Comparison of ENCODE assay signal across 1 cellular context in the genomic region with DNA sequence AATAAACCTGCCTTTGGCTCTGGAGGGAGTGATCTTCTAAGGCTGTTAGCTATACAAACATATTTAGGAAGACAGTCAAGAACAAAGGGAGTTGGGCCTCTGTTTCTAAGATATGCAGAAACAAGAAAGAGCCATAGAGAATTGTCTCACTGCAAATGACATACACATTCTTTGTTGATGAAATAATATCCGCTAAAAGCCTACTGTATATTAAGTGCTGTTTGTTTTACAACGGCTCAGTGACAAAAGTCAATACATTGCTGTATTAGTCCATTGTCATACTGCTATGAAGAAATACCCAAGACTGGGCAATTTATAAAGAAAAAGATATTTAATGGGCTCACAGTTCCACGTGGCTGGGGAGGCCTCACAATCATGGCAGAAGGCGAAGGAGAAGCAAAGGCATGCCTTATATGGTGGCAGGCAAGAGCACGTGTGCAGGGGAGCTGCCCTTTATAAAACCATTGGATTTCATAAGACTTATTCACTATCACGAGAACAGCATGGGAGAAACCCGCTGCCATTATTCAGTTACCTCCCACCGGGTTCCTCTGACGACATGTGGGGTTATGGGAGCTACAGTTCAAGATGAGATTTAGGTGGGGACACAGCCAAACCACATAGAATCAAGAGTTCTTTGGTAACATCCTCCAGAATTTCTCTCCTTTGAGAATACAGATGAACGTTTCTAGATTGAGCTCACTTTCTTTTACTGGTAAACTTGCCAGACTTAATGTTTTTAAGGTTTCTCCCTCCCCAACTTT.
A peak's percentile ranks its signal among the peaks of the same experiment; 100 is the strongest.
TF ChIP-seq lines count a peak whose summit lies in the region.

No MANE protein-coding gene starts in this region.

TF ChIP-seq in K562, 482 proteins besides CTCF, POLR2A, EP300 and RAD21:
- TF ChIP-seq, protein P1, sequence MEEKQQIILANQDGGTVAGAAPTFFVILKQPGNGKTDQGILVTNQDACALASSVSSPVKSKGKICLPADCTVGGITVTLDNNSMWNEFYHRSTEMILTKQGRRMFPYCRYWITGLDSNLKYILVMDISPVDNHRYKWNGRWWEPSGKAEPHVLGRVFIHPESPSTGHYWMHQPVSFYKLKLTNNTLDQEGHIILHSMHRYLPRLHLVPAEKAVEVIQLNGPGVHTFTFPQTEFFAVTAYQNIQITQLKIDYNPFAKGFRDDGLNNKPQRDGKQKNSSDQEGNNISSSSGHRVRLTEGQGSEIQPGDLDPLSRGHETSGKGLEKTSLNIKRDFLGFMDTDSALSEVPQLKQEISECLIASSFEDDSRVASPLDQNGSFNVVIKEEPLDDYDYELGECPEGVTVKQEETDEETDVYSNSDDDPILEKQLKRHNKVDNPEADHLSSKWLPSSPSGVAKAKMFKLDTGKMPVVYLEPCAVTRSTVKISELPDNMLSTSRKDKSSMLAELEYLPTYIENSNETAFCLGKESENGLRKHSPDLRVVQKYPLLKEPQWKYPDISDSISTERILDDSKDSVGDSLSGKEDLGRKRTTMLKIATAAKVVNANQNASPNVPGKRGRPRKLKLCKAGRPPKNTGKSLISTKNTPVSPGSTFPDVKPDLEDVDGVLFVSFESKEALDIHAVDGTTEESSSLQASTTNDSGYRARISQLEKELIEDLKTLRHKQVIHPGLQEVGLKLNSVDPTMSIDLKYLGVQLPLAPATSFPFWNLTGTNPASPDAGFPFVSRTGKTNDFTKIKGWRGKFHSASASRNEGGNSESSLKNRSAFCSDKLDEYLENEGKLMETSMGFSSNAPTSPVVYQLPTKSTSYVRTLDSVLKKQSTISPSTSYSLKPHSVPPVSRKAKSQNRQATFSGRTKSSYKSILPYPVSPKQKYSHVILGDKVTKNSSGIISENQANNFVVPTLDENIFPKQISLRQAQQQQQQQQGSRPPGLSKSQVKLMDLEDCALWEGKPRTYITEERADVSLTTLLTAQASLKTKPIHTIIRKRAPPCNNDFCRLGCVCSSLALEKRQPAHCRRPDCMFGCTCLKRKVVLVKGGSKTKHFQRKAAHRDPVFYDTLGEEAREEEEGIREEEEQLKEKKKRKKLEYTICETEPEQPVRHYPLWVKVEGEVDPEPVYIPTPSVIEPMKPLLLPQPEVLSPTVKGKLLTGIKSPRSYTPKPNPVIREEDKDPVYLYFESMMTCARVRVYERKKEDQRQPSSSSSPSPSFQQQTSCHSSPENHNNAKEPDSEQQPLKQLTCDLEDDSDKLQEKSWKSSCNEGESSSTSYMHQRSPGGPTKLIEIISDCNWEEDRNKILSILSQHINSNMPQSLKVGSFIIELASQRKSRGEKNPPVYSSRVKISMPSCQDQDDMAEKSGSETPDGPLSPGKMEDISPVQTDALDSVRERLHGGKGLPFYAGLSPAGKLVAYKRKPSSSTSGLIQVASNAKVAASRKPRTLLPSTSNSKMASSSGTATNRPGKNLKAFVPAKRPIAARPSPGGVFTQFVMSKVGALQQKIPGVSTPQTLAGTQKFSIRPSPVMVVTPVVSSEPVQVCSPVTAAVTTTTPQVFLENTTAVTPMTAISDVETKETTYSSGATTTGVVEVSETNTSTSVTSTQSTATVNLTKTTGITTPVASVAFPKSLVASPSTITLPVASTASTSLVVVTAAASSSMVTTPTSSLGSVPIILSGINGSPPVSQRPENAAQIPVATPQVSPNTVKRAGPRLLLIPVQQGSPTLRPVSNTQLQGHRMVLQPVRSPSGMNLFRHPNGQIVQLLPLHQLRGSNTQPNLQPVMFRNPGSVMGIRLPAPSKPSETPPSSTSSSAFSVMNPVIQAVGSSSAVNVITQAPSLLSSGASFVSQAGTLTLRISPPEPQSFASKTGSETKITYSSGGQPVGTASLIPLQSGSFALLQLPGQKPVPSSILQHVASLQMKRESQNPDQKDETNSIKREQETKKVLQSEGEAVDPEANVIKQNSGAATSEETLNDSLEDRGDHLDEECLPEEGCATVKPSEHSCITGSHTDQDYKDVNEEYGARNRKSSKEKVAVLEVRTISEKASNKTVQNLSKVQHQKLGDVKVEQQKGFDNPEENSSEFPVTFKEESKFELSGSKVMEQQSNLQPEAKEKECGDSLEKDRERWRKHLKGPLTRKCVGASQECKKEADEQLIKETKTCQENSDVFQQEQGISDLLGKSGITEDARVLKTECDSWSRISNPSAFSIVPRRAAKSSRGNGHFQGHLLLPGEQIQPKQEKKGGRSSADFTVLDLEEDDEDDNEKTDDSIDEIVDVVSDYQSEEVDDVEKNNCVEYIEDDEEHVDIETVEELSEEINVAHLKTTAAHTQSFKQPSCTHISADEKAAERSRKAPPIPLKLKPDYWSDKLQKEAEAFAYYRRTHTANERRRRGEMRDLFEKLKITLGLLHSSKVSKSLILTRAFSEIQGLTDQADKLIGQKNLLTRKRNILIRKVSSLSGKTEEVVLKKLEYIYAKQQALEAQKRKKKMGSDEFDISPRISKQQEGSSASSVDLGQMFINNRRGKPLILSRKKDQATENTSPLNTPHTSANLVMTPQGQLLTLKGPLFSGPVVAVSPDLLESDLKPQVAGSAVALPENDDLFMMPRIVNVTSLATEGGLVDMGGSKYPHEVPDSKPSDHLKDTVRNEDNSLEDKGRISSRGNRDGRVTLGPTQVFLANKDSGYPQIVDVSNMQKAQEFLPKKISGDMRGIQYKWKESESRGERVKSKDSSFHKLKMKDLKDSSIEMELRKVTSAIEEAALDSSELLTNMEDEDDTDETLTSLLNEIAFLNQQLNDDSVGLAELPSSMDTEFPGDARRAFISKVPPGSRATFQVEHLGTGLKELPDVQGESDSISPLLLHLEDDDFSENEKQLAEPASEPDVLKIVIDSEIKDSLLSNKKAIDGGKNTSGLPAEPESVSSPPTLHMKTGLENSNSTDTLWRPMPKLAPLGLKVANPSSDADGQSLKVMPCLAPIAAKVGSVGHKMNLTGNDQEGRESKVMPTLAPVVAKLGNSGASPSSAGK (IDR thresholded peaks at IDR 0.05) = 0 out of 2 replicates have a peak, but pooled peaks have one; percentile 16
- TF ChIP-seq ZNF175 (CRISPR knock-in tag; IDR thresholded peaks at IDR 0.05; ENCODE audit: low read depth) = no peak
TF ChIP-seq in K562: peak in this region for 1.
